ENCODE assay signal across 33 cellular contexts in the genomic region with DNA sequence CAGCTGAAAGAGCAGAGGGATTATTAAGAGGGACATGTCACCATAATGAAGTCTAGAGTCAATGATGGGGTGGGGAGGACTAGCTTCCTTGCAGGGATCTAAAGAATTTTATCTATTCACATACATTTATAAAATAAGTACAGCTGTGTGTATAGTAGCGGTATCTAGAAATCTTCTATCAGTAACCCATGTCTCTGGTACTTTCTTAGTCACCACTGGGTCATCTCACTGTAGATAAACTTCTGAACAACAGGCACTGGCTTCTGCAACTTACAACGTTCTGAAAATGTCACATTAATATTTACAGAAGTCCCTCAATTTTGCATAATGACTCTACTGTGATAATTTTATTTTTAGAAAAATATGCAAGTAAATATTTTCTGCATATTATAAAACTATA.
"Had no signal": no experiment of that assay in that cellular context is flagged by ENCODE, and none has a peak within 500 bp of the region (broad histone marks: within the 10 kb centered on the region; RNA-seq: fewer than 3 reads in every experiment).

No MANE protein-coding gene starts in this region.

- H3K4me3 Mint-ChIP-seq: activated B cell treated with CpG ODN at 0.5 μM for 24 hours; activated CD4-positive, alpha-beta memory T cell treated with anti-CD3 and anti-CD28 coated beads for 36 hours; activated CD4-positive, alpha-beta T cell treated with anti-CD3 and anti-CD28 coated beads, Interleukin-2, amount 10 ng/mL, durations not matched to agents 24 days and 14 days; activated CD8-positive, alpha-beta memory T cell treated with anti-CD3 and anti-CD28 coated beads, Interleukin-2, amount 10 ng/mL, durations not matched to agents 7 days and 5 days; activated CD8-positive, alpha-beta T cell treated with anti-CD3 and anti-CD28 coated beads, Interleukin-2, amount 10 ng/mL, durations not matched to agents 7 days and 5 days; activated naive CD4-positive, alpha-beta T cell treated with anti-CD3 and anti-CD28 coated beads for 36 hours; activated naive CD4-positive, alpha-beta T cell treated with anti-CD3 and anti-CD28 coated beads, Interleukin-2, amount 50 U/mL, for 24 hours; activated naive CD8-positive, alpha-beta T cell treated with anti-CD3 and anti-CD28 coated beads for 36 hours; activated naive CD8-positive, alpha-beta T cell treated with anti-CD3 and anti-CD28 coated beads, Interleukin-2, amount 50 U/mL, for 24 hours; activated T-helper 1 cell treated with anti-CD3 and anti-CD28 coated beads, Interleukin-12 subunit alpha, Interleukin-12 subunit beta, Interleukin-2, Interleukin-4 antibody, amounts not matched to agents 30 ng/mL and 10 ng/mL and 1 ng/mL, durations not matched to agents 14 hours and 24 hours and 36 hours; brain had no signal

- H3K9me3 ChIP-seq: adrenal gland, breast epithelium, colonic mucosa, gastrocnemius medialis, heart left ventricle had no signal

- H3K4me1 Mint-ChIP-seq: activated B cell treated with CpG ODN at 0.5 μM for 24 hours; activated CD4-positive, alpha-beta T cell treated with anti-CD3 and anti-CD28 coated beads, Interleukin-2, amount 10 ng/mL, durations not matched to agents 24 days and 14 days; activated CD8-positive, alpha-beta memory T cell treated with anti-CD3 and anti-CD28 coated beads, Interleukin-2, amount 10 ng/mL, durations not matched to agents 7 days and 5 days; activated naive CD4-positive, alpha-beta T cell treated with anti-CD3 and anti-CD28 coated beads, Interleukin-2, amount 50 U/mL, for 24 hours; activated naive CD8-positive, alpha-beta T cell treated with anti-CD3 and anti-CD28 coated beads, Interleukin-2, amount 50 U/mL, for 24 hours had no signal

- H3K27me3 ChIP-seq: adrenal gland, breast epithelium, cardiac muscle cell, colonic mucosa, foreskin keratinocyte, gastrocnemius medialis, heart left ventricle had no signal

- H3K4me3 ChIP-seq: adrenal gland, breast epithelium, cardiac muscle cell, colonic mucosa, gastrocnemius medialis, heart left ventricle had no signal

- H3K27ac ChIP-seq: adrenal gland, breast epithelium, cardiac muscle cell, colonic mucosa, epithelial cell of prostate, foreskin keratinocyte, gastrocnemius medialis, heart left ventricle had no signal

- ATAC-seq: activated CD4-positive, CD25-positive, alpha-beta regulatory T cell treated with anti-CD3 and anti-CD28 coated beads, Interleukin-2, amount 50 U/mL, for 24 hours; activated CD8-positive, alpha-beta memory T cell treated with anti-CD3 and anti-CD28 coated beads, Interleukin-2, amount 10 ng/mL, durations not matched to agents 7 days and 5 days; activated CD8-positive, alpha-beta T cell treated with anti-CD3 and anti-CD28 coated beads, Interleukin-2, amount 10 ng/mL, durations not matched to agents 7 days and 5 days; activated naive CD8-positive, alpha-beta T cell treated with anti-CD3 and anti-CD28 coated beads, Interleukin-2, amount 50 U/mL, for 24 hours; esophagus mucosa; foreskin keratinocyte; gastrocnemius medialis; heart left ventricle had no signal

- DNase-seq: activated B cell treated with CpG ODN at 0.5 μM for 24 hours; activated CD4-positive, alpha-beta memory T cell treated with anti-CD3 and anti-CD28 coated beads for 36 hours; activated CD4-positive, alpha-beta T cell treated with anti-CD3 and anti-CD28 coated beads, Interleukin-2, amount 10 ng/mL, durations not matched to agents 24 days and 14 days; activated CD8-positive, alpha-beta memory T cell treated with anti-CD3 and anti-CD28 coated beads, Interleukin-2, amount 10 ng/mL, durations not matched to agents 7 days and 5 days; activated CD8-positive, alpha-beta memory T cell treated with anti-CD3 and anti-CD28 coated beads, Interleukin-2, amount 50 U/mL, for 4 hours; activated CD8-positive, alpha-beta T cell treated with anti-CD3 and anti-CD28 coated beads, Interleukin-2, amount 10 ng/mL, durations not matched to agents 7 days and 5 days; activated effector memory CD4-positive, alpha-beta T cell treated with anti-CD3 and anti-CD28 coated beads, Interleukin-2, amount 50 U/mL, for 16 hours; activated naive CD4-positive, alpha-beta T cell treated with anti-CD3 and anti-CD28 coated beads for 36 hours; activated naive CD8-positive, alpha-beta T cell treated with anti-CD3 and anti-CD28 coated beads for 36 hours; activated naive CD8-positive, alpha-beta T cell treated with anti-CD3 and anti-CD28 coated beads, Interleukin-2, amount 50 U/mL, for 24 hours; activated T-cell treated with anti-CD3 and anti-CD28 coated beads, Interleukin-2, amount 50 U/mL, for 1 hour; activated T-cell treated with anti-CD3 and anti-CD28 coated beads, Interleukin-2, amount 50 U/mL, for 48 hours; adrenal gland; amygdala; aorta; central memory CD4-positive, alpha-beta T cell; cerebellar nuclear complex; colonic mucosa; effector CD8-positive, alpha-beta T cell; foreskin keratinocyte; gastrocnemius medialis; glutamatergic neuron; heart left ventricle; T-helper 2 cell had no signal

- H3K27ac Mint-ChIP-seq: activated B cell treated with CpG ODN at 0.5 μM for 24 hours; activated CD4-positive, alpha-beta memory T cell treated with anti-CD3 and anti-CD28 coated beads for 36 hours; activated CD4-positive, alpha-beta T cell treated with anti-CD3 and anti-CD28 coated beads, Interleukin-2, amount 10 ng/mL, durations not matched to agents 24 days and 14 days; activated CD8-positive, alpha-beta memory T cell treated with anti-CD3 and anti-CD28 coated beads, Interleukin-2, amount 10 ng/mL, durations not matched to agents 7 days and 5 days; activated CD8-positive, alpha-beta T cell treated with anti-CD3 and anti-CD28 coated beads, Interleukin-2, amount 10 ng/mL, durations not matched to agents 7 days and 5 days; activated naive CD4-positive, alpha-beta T cell treated with anti-CD3 and anti-CD28 coated beads for 36 hours; activated naive CD4-positive, alpha-beta T cell treated with anti-CD3 and anti-CD28 coated beads, Interleukin-2, amount 50 U/mL, for 24 hours; activated naive CD8-positive, alpha-beta T cell treated with anti-CD3 and anti-CD28 coated beads for 36 hours; activated naive CD8-positive, alpha-beta T cell treated with anti-CD3 and anti-CD28 coated beads, Interleukin-2, amount 50 U/mL, for 24 hours; activated T-helper 1 cell treated with anti-CD3 and anti-CD28 coated beads, Interleukin-12 subunit alpha, Interleukin-12 subunit beta, Interleukin-2, Interleukin-4 antibody, amounts not matched to agents 30 ng/mL and 10 ng/mL and 1 ng/mL, durations not matched to agents 14 hours and 24 hours and 36 hours; activated T-helper 2 cell treated with anti-CD3 and anti-CD28 coated beads, Interferon-gamma antibody, Interleukin-2, Interleukin-4, amounts not matched to agents 10 μg/mL and 5 μg/mL and 100 μg/mL, durations not matched to agents 14 hours and 24 hours and 36 hours; brain had no signal

- H3K27me3 Mint-ChIP-seq: activated B cell treated with CpG ODN at 0.5 μM for 24 hours; activated CD4-positive, alpha-beta memory T cell treated with anti-CD3 and anti-CD28 coated beads for 36 hours; activated CD4-positive, alpha-beta T cell treated with anti-CD3 and anti-CD28 coated beads, Interleukin-2, amount 10 ng/mL, durations not matched to agents 24 days and 14 days; activated CD8-positive, alpha-beta memory T cell treated with anti-CD3 and anti-CD28 coated beads, Interleukin-2, amount 10 ng/mL, durations not matched to agents 7 days and 5 days; activated naive CD4-positive, alpha-beta T cell treated with anti-CD3 and anti-CD28 coated beads, Interleukin-2, amount 50 U/mL, for 24 hours; activated naive CD8-positive, alpha-beta T cell treated with anti-CD3 and anti-CD28 coated beads for 36 hours; activated naive CD8-positive, alpha-beta T cell treated with anti-CD3 and anti-CD28 coated beads, Interleukin-2, amount 50 U/mL, for 24 hours; brain had no signal

- H3K36me3 ChIP-seq: adrenal gland, breast epithelium, cardiac muscle cell, colonic mucosa, gastrocnemius medialis, heart left ventricle had no signal

- H3K9me3 Mint-ChIP-seq: activated B cell treated with CpG ODN at 0.5 μM for 24 hours; activated CD4-positive, alpha-beta memory T cell treated with anti-CD3 and anti-CD28 coated beads for 36 hours; activated CD4-positive, alpha-beta T cell treated with anti-CD3 and anti-CD28 coated beads, Interleukin-2, amount 10 ng/mL, durations not matched to agents 24 days and 14 days; activated naive CD4-positive, alpha-beta T cell treated with anti-CD3 and anti-CD28 coated beads for 36 hours; activated naive CD4-positive, alpha-beta T cell treated with anti-CD3 and anti-CD28 coated beads, Interleukin-2, amount 50 U/mL, for 24 hours; activated naive CD8-positive, alpha-beta T cell treated with anti-CD3 and anti-CD28 coated beads for 36 hours; activated naive CD8-positive, alpha-beta T cell treated with anti-CD3 and anti-CD28 coated beads, Interleukin-2, amount 50 U/mL, for 24 hours; activated T-helper 1 cell treated with anti-CD3 and anti-CD28 coated beads, Interleukin-12 subunit alpha, Interleukin-12 subunit beta, Interleukin-2, Interleukin-4 antibody, amounts not matched to agents 30 ng/mL and 10 ng/mL and 1 ng/mL, durations not matched to agents 14 hours and 24 hours and 36 hours; activated T-helper 2 cell treated with anti-CD3 and anti-CD28 coated beads, Interferon-gamma antibody, Interleukin-2, Interleukin-4, amounts not matched to agents 10 μg/mL and 5 μg/mL and 100 μg/mL, durations not matched to agents 14 hours and 24 hours and 36 hours had no signal

- H3K36me3 Mint-ChIP-seq: activated CD8-positive, alpha-beta memory T cell treated with anti-CD3 and anti-CD28 coated beads, Interleukin-2, amount 10 ng/mL, durations not matched to agents 7 days and 5 days had no signal
